ENCODE assay signal across 14 cellular contexts in the genomic region with DNA sequence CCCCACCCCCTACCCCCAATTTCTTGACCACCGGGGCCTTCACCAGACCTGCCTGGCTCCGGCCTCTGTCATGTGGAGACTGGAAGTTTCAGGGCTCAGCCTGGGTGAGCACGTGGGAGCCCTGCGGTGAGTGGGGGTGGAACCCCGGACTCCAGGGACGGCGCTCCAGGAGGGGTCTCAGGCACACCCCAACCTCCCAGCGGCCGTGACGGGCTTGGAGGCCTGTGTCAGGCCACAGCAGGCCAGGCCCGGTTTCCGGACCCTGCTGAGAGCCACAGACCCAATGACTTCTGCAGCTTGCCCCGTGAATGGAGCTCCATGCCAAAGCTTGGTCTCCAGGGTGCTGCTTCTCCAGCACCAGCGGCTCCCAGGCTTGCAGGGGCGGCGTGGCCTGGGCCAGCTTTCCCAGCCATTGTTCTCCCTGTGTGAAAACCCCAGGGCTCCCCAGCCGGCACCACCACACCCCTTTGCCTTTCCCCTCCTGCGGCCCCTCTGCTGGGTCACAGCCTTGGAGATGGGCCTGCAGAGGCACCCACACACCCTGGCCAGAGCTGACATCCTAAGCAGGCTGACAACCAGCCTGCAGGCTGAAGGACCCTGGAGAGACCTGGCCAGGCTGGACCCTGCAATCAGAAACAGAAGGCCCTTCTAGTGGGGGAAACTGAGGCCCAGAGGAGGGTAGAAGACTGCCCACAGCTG.
DNase-seq lines count a peak whose midpoint lies in the region; ATAC-seq, FAIRE-seq and TF ChIP-seq lines count a peak whose summit lies in the region.
"Had no signal": no experiment of that assay in that cellular context is flagged by ENCODE, and none has a peak within 500 bp of the region (broad histone marks: within the 10 kb centered on the region; RNA-seq: fewer than 3 reads in every experiment).

No MANE protein-coding gene starts in this region.

- 64 to 89% methylated on average over 4 to 18 of the region's 18 CpGs for WGBS in upper lobe of left lung, 2 donors

- no peak for TF ChIP-seq POLR2A in upper lobe of left lung (IDR thresholded peaks at IDR 0.05)

- peak in 1 of 2 donors; percentile 7 for ATAC-seq in activated naive CD4-positive, alpha-beta T cell treated with anti-CD3 and anti-CD28 coated beads, Interleukin-2, amount 50 U/mL, for 72 hours
- ATAC-seq in lower lobe of right lung = peak in 1 of 2 donors; percentile 33
- ATAC-seq in upper lobe of left lung (ENCODE audit: low FRiP score in 2 of 2) = no peak
- ATAC-seq: foreskin keratinocyte, HepG2 had no signal

- peak; percentile 61 for DNase-seq in activated effector memory CD4-positive, alpha-beta T cell treated with anti-CD3 and anti-CD28 coated beads, Interleukin-2, amount 50 U/mL, for 16 hours
- no peak for DNase-seq in activated effector memory CD4-positive, alpha-beta T cell treated with Interleukin-2 at 50 U/mL for 16 hours
- DNase-seq in activated naive CD4-positive, alpha-beta T cell treated with anti-CD3 and anti-CD28 coated beads, Interleukin-2, amount 50 U/mL, for 72 hours (ENCODE audit: low spot score in 2 of 2) = no peak
- no peak for DNase-seq in lower lobe of right lung
- DNase-seq in upper lobe of left lung = peak; percentile 16 to 75
- no peak for DNase-seq in frontal cortex (ENCODE audit: low spot score in 2 of 2)
- DNase-seq in T-helper 9 cell = no peak
- no peak for DNase-seq in effector CD8-positive, alpha-beta T cell (lab: John Stamatoyannopoulos, UW)
- DNase-seq: foreskin keratinocyte, NCI-H1105 treated with DMSO at 0.1 percent for 48 hours, NCI-H446 treated with DMSO at 0.1 percent for 48 hours, SHP77 had no signal

- H3K4me3 ChIP-seq in lower lobe of right lung = no peak overlapping the region
- no peak overlapping the region for H3K4me3 ChIP-seq in upper lobe of left lung
- H3K4me3 ChIP-seq: neural progenitor cell had no signal

- intact Hi-C loops in lower lobe of right lung (cut with DNase I) = no loop called here

- H3K9me3 Mint-ChIP-seq in activated naive CD4-positive, alpha-beta T cell treated with anti-CD3 and anti-CD28 coated beads, Interleukin-2, amount 50 U/mL, for 72 hours = peaks cover 6 to 17% of the 10 kb centered on the region in 2 donors

- peak overlapping the region; percentile 47 to 60 for H3K27ac Mint-ChIP-seq in activated naive CD4-positive, alpha-beta T cell treated with anti-CD3 and anti-CD28 coated beads, Interleukin-2, amount 50 U/mL, for 72 hours

- H3K4me1 ChIP-seq in lower lobe of right lung (peaks cover 16% of the 10 kb centered on the region), upper lobe of left lung (peaks cover 16 to 22% (median 17%) of the 10 kb centered on the region in 4 donors)
- H3K4me1 ChIP-seq: foreskin keratinocyte, neural progenitor cell had no signal

- no peak for TF ChIP-seq EP300 in upper lobe of left lung (IDR thresholded peaks at IDR 0.05)

- TF ChIP-seq CTCF in lower lobe of right lung (IDR thresholded peaks at IDR 0.05) (no peak), upper lobe of left lung (IDR thresholded peaks at IDR 0.05) (no peak)

- H3K27me3 ChIP-seq in lower lobe of right lung (ENCODE audit: low read depth) (peaks cover 5% of the 10 kb centered on the region), upper lobe of left lung (no peaks in the 10 kb centered on the region)
- H3K27me3 ChIP-seq: foreskin keratinocyte, neural progenitor cell had no signal

- peaks cover 9% of the 10 kb centered on the region for H3K9me3 ChIP-seq in lower lobe of right lung
- peaks cover 8 to 17% (median 13%) of the 10 kb centered on the region in 4 donors for H3K9me3 ChIP-seq in upper lobe of left lung

- H3K36me3 ChIP-seq in lower lobe of right lung (no peaks in the 10 kb centered on the region), upper lobe of left lung (no peaks in the 10 kb centered on the region)
- H3K36me3 ChIP-seq: neural progenitor cell had no signal

- H3K36me3 Mint-ChIP-seq in activated naive CD4-positive, alpha-beta T cell treated with anti-CD3 and anti-CD28 coated beads, Interleukin-2, amount 50 U/mL, for 72 hours = peaks cover 12 to 15% of the 10 kb centered on the region in 2 donors
- H3K36me3 Mint-ChIP-seq: neural progenitor cell had no signal

- H3K27ac ChIP-seq in lower lobe of right lung = peak overlapping the region; percentile 51
- H3K27ac ChIP-seq in upper lobe of left lung = peak overlapping the region; percentile 30 to 71 (median 42)
- H3K27ac ChIP-seq: foreskin keratinocyte, neural progenitor cell had no signal

- no peak for FAIRE-seq in frontal cortex (lab: Jason Lieb, UNC)
- FAIRE-seq: HepG2 had no signal

Comparison
In these comparisons a context has a peak if more than half of its experiments do, and no peak if none do; other contexts are left out.
1. DNase-seq: peak in activated effector memory CD4-positive, alpha-beta T cell treated with anti-CD3 and anti-CD28 coated beads, Interleukin-2, amount 50 U/mL, for 16 hours (single experiment) and upper lobe of left lung (2 of 2); none in activated effector memory CD4-positive, alpha-beta T cell treated with Interleukin-2 at 50 U/mL for 16 hours (single experiment), activated naive CD4-positive, alpha-beta T cell treated with anti-CD3 and anti-CD28 coated beads, Interleukin-2, amount 50 U/mL, for 72 hours (0 of 2), lower lobe of right lung (single experiment), frontal cortex (0 of 2), T-helper 9 cell (single experiment) and effector CD8-positive, alpha-beta T cell (single experiment).